In genomic region chr3:169618894-169619792, GRCh38 we compare ENCODE assay signal across 18 cellular contexts. TPM values are rescaled to one million over a fixed set of nuclear protein-coding genes. Genes with fewer than 3 reads are reported as not detected.
DNase-seq lines count a peak whose midpoint lies in the region; FAIRE-seq and TF ChIP-seq lines count a peak whose summit lies in the region.
"Had no signal": no experiment of that assay in that cellular context is flagged by ENCODE, and none has a peak within 500 bp of the region (broad histone marks: within the 10 kb centered on the region; RNA-seq: fewer than 3 reads in every experiment).

No MANE protein-coding gene starts in this region.

- H2BK120ac ChIP-seq in H9 (ENCODE audit: low read depth, low read length, poor library complexity, severe bottlenecking), result no peak overlapping the region
- H2BK120ac ChIP-seq in H1 (replicated peaks; ENCODE audit: low read depth, low read length), result no peak overlapping the region

- H3K14ac ChIP-seq in H9 (ENCODE audit: insufficient read depth, low read length) (no peak overlapping the region), H1 (ENCODE audit: insufficient read length) (no peak overlapping the region)

- H3K27me3 ChIP-seq in H9 (ENCODE audit: insufficient read depth, low read length), result no peaks in the 10 kb centered on the region
- no peaks in the 10 kb centered on the region for H3K27me3 ChIP-seq in H1 (replicated peaks in 1 of 4; ENCODE audit: control insufficient read depth in 3 of 4, extremely low read depth in 1 of 4, insufficient read depth in 3 of 4, low read length in 3 of 4)
- no peaks in the 10 kb centered on the region for H3K27me3 ChIP-seq in prostate gland (replicated peaks; ENCODE audit: insufficient read depth)
- H3K27me3 ChIP-seq in A673 (replicated peaks; ENCODE audit: insufficient read depth, low read depth, low read length, poor library complexity), result peaks cover 37% of the 10 kb centered on the region
- H3K27me3 ChIP-seq: tibial artery had no signal

- TF ChIP-seq EP300 in H1 (IDR thresholded peaks at IDR 0.05; ENCODE audit: borderline replicate concordance in 1 of 2, low read depth in 2 of 2, low read length in 2 of 2), result no peak

- no CpG with 5 or more reads among the region's 14 CpGs for WGBS in H9 (ENCODE audit: extremely low coverage, insufficient read length, low lambda C conversion rate)
- WGBS in H1 (ENCODE audit: extremely low coverage in 1 of 2, insufficient coverage in 1 of 2, insufficient read length in 1 of 2, insufficient replicate concordance in 2 of 2, low coverage in 1 of 2, low lambda C conversion rate in 2 of 2, missing lambda C conversion rate in 1 of 2), 2 experiments, result 86% methylated on average over 14 of the region's 14 CpGs; no CpG with 5 or more reads in 1 of the 2 experiments
- 46% methylated on average over 13 of the region's 14 CpGs for WGBS in prostate gland

- H3K23me2 ChIP-seq in H9 (ENCODE audit: insufficient read length, low read depth, low read length, poor library complexity, severe bottlenecking), result no peaks in the 10 kb centered on the region
- H3K23me2 ChIP-seq in H1 (ENCODE audit: low read depth, low read length), result no peaks in the 10 kb centered on the region

- H4K5ac ChIP-seq in H9 (ENCODE audit: insufficient read length, low read depth, low read length), result no peak overlapping the region
- H4K5ac ChIP-seq in H1 (ENCODE audit: insufficient read length, low read depth, low read length), result no peak overlapping the region

- H3K36me3 ChIP-seq in H1 (ENCODE audit: control insufficient read depth in 2 of 4, insufficient read depth in 4 of 4, low read length in 3 of 4) (no peaks in the 10 kb centered on the region), prostate gland (no peaks in the 10 kb centered on the region), A673 (ENCODE audit: insufficient read depth, low read length, poor library complexity, severe bottlenecking) (no peaks in the 10 kb centered on the region)
- H3K36me3 ChIP-seq: tibial artery had no signal

- intact Hi-C loops in prostate gland (cut with DNase I) (no loop called here), A673 (cut with micrococcal nuclease; ENCODE audit: unreplicated experiment) (no loop called here)

- H3K4me3 ChIP-seq in H1 (ENCODE audit: extremely low read depth in 1 of 4, insufficient read depth in 2 of 4, low read depth in 3 of 4, low read length in 4 of 4), result no peak overlapping the region
- no peak overlapping the region for H3K4me3 ChIP-seq in prostate gland
- H3K4me3 ChIP-seq in A673 (ENCODE audit: low read depth, low read length, poor library complexity, severe bottlenecking), result no peak overlapping the region
- H3K4me3 ChIP-seq: tibial artery had no signal

- H3K9ac ChIP-seq in H9 (ENCODE audit: extremely low read depth, insufficient read length, low read length), result no peak overlapping the region
- H3K9ac ChIP-seq in H1 (replicated peaks in 1 of 4; ENCODE audit: extremely low read depth in 1 of 4, low read depth in 3 of 4, low read length in 3 of 4), result no peak overlapping the region

- no peak overlapping the region for H2BK20ac ChIP-seq in H9 (ENCODE audit: low read depth, low read length, poor library complexity, severe bottlenecking)
- H2BK20ac ChIP-seq in H1 (ENCODE audit: low read length), result peak overlapping the region; percentile 22; the same call in 1 of the 2 replicates

- no peak overlapping the region for H3K18ac ChIP-seq in H9 (ENCODE audit: insufficient read length, low read depth, low read length)
- H3K18ac ChIP-seq in H1 (ENCODE audit: extremely low read depth, low read length), result peak overlapping the region; percentile 27; the same call in 1 of the 2 replicates

- POLR2A ChIA-PET in H1 (lab: Charles Lee; ENCODE audit: partially characterized antibody), result interaction anchor here (0.6 kb wide), 1 partner anchor 739 kb away, joined by 3 read pairs; no protein-coding TSS in a partner anchor
- POLR2A ChIA-PET in A673 (lab: Charles Lee; ENCODE audit: low non-redundant PET), result no interaction called here

- no peak overlapping the region for H3K4ac ChIP-seq in H9 (ENCODE audit: low read depth, low read length)
- H3K4ac ChIP-seq in H1 (replicated peaks; ENCODE audit: insufficient read length, low read depth, low read length), result no peak overlapping the region

- H3K9me3 Mint-ChIP-seq in H9, result no peaks in the 10 kb centered on the region
- H3K9me3 Mint-ChIP-seq: activated T-cell treated with anti-CD3 and anti-CD28 coated beads, Interleukin-2, amount 50 U/mL, for 24 hours had no signal

- TF ChIP-seq RAD21 in H1 (IDR thresholded peaks at IDR 0.05 in 1 of 2, conservative IDR thresholded peaks at IDR 0.05 in 1 of 2; ENCODE audit: low read depth in 2 of 2, low read length in 2 of 2), result no peak

- no peak overlapping the region for H3T11ph ChIP-seq in H9 (ENCODE audit: low read length)

- TF ChIP-seq CTCF in H9 (conservative IDR thresholded peaks at IDR 0.05) (no peak), H1 (IDR thresholded peaks at IDR 0.05; ENCODE audit: control extremely low read depth in 1 of 3, insufficient read depth in 1 of 3, low read depth in 1 of 3, low read length in 3 of 3) (no peak), prostate gland (IDR thresholded peaks at IDR 0.05) (no peak), A673 (conservative IDR thresholded peaks at IDR 0.05; ENCODE audit: low read depth, low read length) (no peak)

- no peak overlapping the region for H2AK5ac ChIP-seq in H9 (ENCODE audit: insufficient read length, low read length)
- H2AK5ac ChIP-seq in H1 (ENCODE audit: low read depth, low read length), result no peak overlapping the region

- DNase-seq in H9, result no peak
- DNase-seq in NCI-H2107 treated with DMSO at 0.1 percent for 48 hours (lab: John Stamatoyannopoulos, UW; ENCODE audit: unreplicated experiment), result peak; percentile 99
- DNase-seq in H1 (ENCODE audit: low read depth in 1 of 2, low spot score in 2 of 2), result no peak
- peak; percentile 9 for DNase-seq in prostate gland (ENCODE audit: low spot score)
- DNase-seq in Ammon's horn (ENCODE audit: low spot score), result no peak
- DNase-seq in SKM-1 treated with dmso at 0.1 percent for 144 hours (lab: John Stamatoyannopoulos, UW; ENCODE audit: unreplicated experiment), result no peak
- DNase-seq in activated naive CD4-positive, alpha-beta T cell treated with Interleukin-2 at 50 U/mL for 16 hours, result no peak
- no peak for DNase-seq in A673 (ENCODE audit: low spot score)
- DNase-seq: activated CD4-positive, alpha-beta T cell treated with anti-CD3 and anti-CD28 coated beads for 36 hours; activated T-cell treated with anti-CD3 and anti-CD28 coated beads, Interleukin-2, amount 50 U/mL, for 24 hours; mesenchymal stem cell; NCI-H446; occipital lobe; tibial artery had no signal

- H3K27me3 Mint-ChIP-seq in H9 (ENCODE audit: low read depth), result 0 out of 2 replicates have a peak, but pooled peaks cover 2% of the 10 kb centered on the region

- H2BK15ac ChIP-seq in H9 (ENCODE audit: low read depth, low read length) (no peak overlapping the region), H1 (ENCODE audit: low read length) (no peak overlapping the region)

- H4K8ac ChIP-seq in H9 (replicated peaks; ENCODE audit: insufficient read length, low read depth, low read length), result no peak overlapping the region
- H4K8ac ChIP-seq in H1 (ENCODE audit: extremely low read depth, insufficient read depth, low read length), result no peak overlapping the region

- H3K4me2 ChIP-seq in H9 (ENCODE audit: insufficient read depth, insufficient read length, low read length) (no peak overlapping the region), H1 (ENCODE audit: insufficient read depth in 1 of 2, low read depth in 2 of 2, low read length in 2 of 2) (peak overlapping the region in 1 of 2 experiments; percentile 32; a peak in 1 of 4 replicates)

- no peak overlapping the region for H4K91ac ChIP-seq in H9 (ENCODE audit: insufficient read length, low read depth, low read length)
- H4K91ac ChIP-seq in H1 (replicated peaks; ENCODE audit: insufficient read length, low read length), result no peak overlapping the region

- H4K20me1 ChIP-seq in H9 (ENCODE audit: control insufficient read depth, insufficient read depth, insufficient read length) (no peaks in the 10 kb centered on the region), H1 (replicated peaks in 1 of 2; ENCODE audit: control insufficient read depth in 1 of 2, insufficient read depth in 2 of 2, low read length in 2 of 2) (no peaks in the 10 kb centered on the region)

- H2BK12ac ChIP-seq in H9 (ENCODE audit: insufficient read length, low read depth, low read length), result no peak overlapping the region
- H2BK12ac ChIP-seq in H1 (ENCODE audit: low read depth, low read length), result no peak overlapping the region

- H2AFZ ChIP-seq in H9 (ENCODE audit: low read length) (no peak overlapping the region), H1 (ENCODE audit: low read length) (peak overlapping the region; percentile 35; the same call in 1 of the 2 replicates)

- H3K27ac ChIP-seq in H9 (ENCODE audit: insufficient read length, low read depth, low read length), result no peak overlapping the region
- H3K27ac ChIP-seq in H1 (ENCODE audit: low read depth, low read length), result no peak overlapping the region
- no peak overlapping the region for H3K27ac ChIP-seq in prostate gland
- H3K27ac ChIP-seq in A673 (ENCODE audit: low read depth, low read length, poor library complexity, severe bottlenecking), result no peak overlapping the region
- H3K27ac ChIP-seq: tibial artery had no signal

- CTCF ChIA-PET in H1 (lab: Charles Lee; ENCODE audit: partially characterized antibody), result interaction anchor here (1.0 to 4.1 kb wide), 4 partner anchors 13 to 794 kb away, joined by 3 to 33 read pairs (median 4); no protein-coding TSS in a partner anchor
- CTCF ChIA-PET in A673 (lab: Charles Lee), result no interaction called here

- no peaks in the 10 kb centered on the region for H3K36me3 Mint-ChIP-seq in H9 (ENCODE audit: insufficient read depth in 1 of 3, low read depth in 3 of 3)

- H3K9me3 ChIP-seq in H9 (ENCODE audit: control insufficient read depth, low read depth, low read length), result no peaks in the 10 kb centered on the region
- no peaks in the 10 kb centered on the region for H3K9me3 ChIP-seq in H1 (ENCODE audit: insufficient read depth in 2 of 2, low read depth in 1 of 2, low read length in 1 of 2)
- H3K9me3 ChIP-seq in prostate gland, result no peaks in the 10 kb centered on the region
- H3K9me3 ChIP-seq in A673 (ENCODE audit: low read depth, low read length, poor library complexity, severe bottlenecking), result no peaks in the 10 kb centered on the region
- H3K9me3 ChIP-seq: tibial artery had no signal

- H2BK5ac ChIP-seq in H9 (ENCODE audit: insufficient read length, low read length), result no peak overlapping the region
- no peak overlapping the region for H2BK5ac ChIP-seq in H1 (ENCODE audit: low read depth, low read length)

- H3K4me1 Mint-ChIP-seq in H9, result peaks cover 17 to 18% of the 10 kb centered on the region in 2 experiments
- H3K4me1 Mint-ChIP-seq: activated CD4-positive, alpha-beta T cell treated with anti-CD3 and anti-CD28 coated beads for 36 hours had no signal

- TF ChIP-seq POLR2A in H1 (IDR thresholded peaks at IDR 0.05; ENCODE audit: control extremely low read depth in 1 of 2, low read depth in 2 of 2, low read length in 2 of 2), result no peak
- no peak for TF ChIP-seq POLR2A in prostate gland (IDR thresholded peaks at IDR 0.05)

- no peak for FAIRE-seq in H1 (lab: Jason Lieb, UNC)
- FAIRE-seq: colon, D721Med, RCC 7860 had no signal

- no TSS peak for BruUV-seq in A673 (replicated peaks; lab: Mats Ljungman, UMichigan)

- H3K56ac ChIP-seq in H9 (ENCODE audit: insufficient read length, low read depth, low read length), result no peak overlapping the region
- no peak overlapping the region for H3K56ac ChIP-seq in H1 (replicated peaks; ENCODE audit: insufficient read length, low read depth, low read length)

- H3K79me2 ChIP-seq in H9 (ENCODE audit: insufficient read depth, low read length) (no peaks in the 10 kb centered on the region), H1 (ENCODE audit: control insufficient read depth in 1 of 2, insufficient read depth in 2 of 2, low read length in 2 of 2) (no peaks in the 10 kb centered on the region)

- H3K23ac ChIP-seq in H9 (ENCODE audit: insufficient read length, low read depth, low read length) (no peak overlapping the region), H1 (ENCODE audit: insufficient read length) (no peak overlapping the region)

- H3K4me3 Mint-ChIP-seq in H9, result no peak overlapping the region
- H3K4me3 Mint-ChIP-seq: activated CD4-positive, alpha-beta T cell treated with anti-CD3 and anti-CD28 coated beads for 36 hours; activated T-cell treated with anti-CD3 and anti-CD28 coated beads, Interleukin-2, amount 50 U/mL, for 24 hours had no signal

- H3K4me1 ChIP-seq in H9 (ENCODE audit: insufficient read depth, low read length) (no peaks in the 10 kb centered on the region; the same call in 1 of the 2 replicates), H1 (replicated peaks in 1 of 4; ENCODE audit: control insufficient read depth in 3 of 4, insufficient read depth in 4 of 4, low read length in 3 of 4) (peaks cover 2 to 7% (median 6%) of the 10 kb centered on the region in 4 experiments; a peak in 6 of 7 replicates), prostate gland (replicated peaks) (no peaks in the 10 kb centered on the region), A673 (ENCODE audit: insufficient read depth, low read length, poor library complexity, severe bottlenecking) (no peaks in the 10 kb centered on the region)
- H3K4me1 ChIP-seq: tibial artery had no signal

- H3K27ac Mint-ChIP-seq in H9, result peak overlapping the region in 2 of 3 experiments; percentile 57 to 58; a peak in 3 of 7 replicates
- H3K27ac Mint-ChIP-seq: activated CD4-positive, alpha-beta T cell treated with anti-CD3 and anti-CD28 coated beads for 36 hours; activated T-cell treated with anti-CD3 and anti-CD28 coated beads, Interleukin-2, amount 50 U/mL, for 24 hours had no signal

- H3K79me1 ChIP-seq in H9 (ENCODE audit: insufficient read depth, low read depth, low read length, poor library complexity, severe bottlenecking) (no peaks in the 10 kb centered on the region), H1 (ENCODE audit: low read depth, low read length) (no peaks in the 10 kb centered on the region)

RNA-seq across cellular contexts. Expression of gene MECOM, which starts 44.4 kb away (rescaled TPM):
- total RNA-seq in H9 (2021), result 0.15 and 0.35 TPM in 2 replicates
- 0.69 and 0.78 TPM in 2 replicates for total RNA-seq in H1 (2021; fragmentation: NEBNext Ultra II Directional; extraction: Animal tissue kit (Norgen Biotek cat#: 25700))
- polyA plus RNA-seq in H1 (2011; rRNA removed), result 0.03 and 0.11 TPM in 2 replicates
- 0.26 TPM for polyA plus RNA-seq in H1 (2011; cell fraction: cytosol; rRNA removed)
- polyA plus RNA-seq in H1 (2011; cell fraction: nucleus; rRNA removed), result 0.21 TPM
- polyA plus RNA-seq in H1 (2012, experiment 1 of 2), result 0.09 to 1.1 TPM (median 0.18 TPM) in 4 replicates
- polyA plus RNA-seq in H1 (2012, experiment 2 of 2), result not detected
- 0.18 TPM for polyA plus RNA-seq in H1 (2013, experiment 1 of 2)
- polyA plus RNA-seq in H1 (2013, experiment 2 of 2), result 0.11 TPM
- 0.07 and 1.1 TPM in 2 replicates for polyA minus RNA-seq in H1 (2011; rRNA and poly(A)+ RNA removed)
- polyA minus RNA-seq in H1 (2011; cell fraction: cytosol; rRNA and poly(A)+ RNA removed), result not detected
- 0.30 TPM for polyA minus RNA-seq in H1 (2011; cell fraction: nucleus; rRNA and poly(A)+ RNA removed)
- total RNA-seq in prostate gland, result 10 to 100 TPM; 14.5 to 15.4 TPM
- total RNA-seq in A673 (2021), result not detected in 2 replicates
- total RNA-seq: activated CD4-positive, alpha-beta T cell treated with anti-CD3 and anti-CD28 coated beads for 36 hours; T-helper 1 cell treated with Interleukin-12 subunit alpha and Interleukin-12 subunit beta and Interleukin-4 antibody, amounts not matched to agents 30 ng/mL and 1 ng/mL, for 36 hours had no signal

Comparison
In these comparisons a context has a peak if more than half of its experiments do, and no peak if none do; other contexts are left out.
1. DNase-seq: peak in NCI-H2107 treated with DMSO at 0.1 percent for 48 hours (single experiment) and prostate gland (single experiment); none in H9 (single experiment), H1 (0 of 2), Ammon's horn (single experiment), SKM-1 treated with dmso at 0.1 percent for 144 hours (single experiment), activated naive CD4-positive, alpha-beta T cell treated with Interleukin-2 at 50 U/mL for 16 hours (single experiment) and A673 (single experiment).